In genomic region chr16:20898938-20899502, GRCh38 we compare ENCODE assay signal across 8 cellular contexts. TPM values are rescaled to one million over a fixed set of nuclear protein-coding genes. Genes with fewer than 3 reads are reported as not detected.
DNase-seq lines count a peak whose midpoint lies in the region; ATAC-seq, FAIRE-seq and TF ChIP-seq lines count a peak whose summit lies in the region.

No MANE protein-coding gene starts in this region.

- 74% methylated on average over 8 of the region's 8 CpGs for WGBS in thymus

- no peaks in the 10 kb centered on the region for H3K27me3 ChIP-seq in thymus (ENCODE audit: control insufficient read depth, insufficient read depth)

- H3K4me3 ChIP-seq in kidney (ENCODE audit: low read length in 2 of 2) (peak overlapping the region; percentile 81 to 83), thymus (ENCODE audit: low read length) (peak overlapping the region; percentile 92)

- no peak for TF ChIP-seq CTCF in kidney (IDR thresholded peaks at IDR 0.05; ENCODE audit: borderline replicate concordance, extremely low read depth, insufficient read depth)

- intact Hi-C loops in kidney (cut with DNase I) = no loop called here

- DNase-seq in activated CD4-positive, alpha-beta T cell treated with anti-CD3 and anti-CD28 coated beads, Interleukin-2, amount 10 ng/mL, durations not matched to agents 7 days and 5 days = no peak
- no peak for DNase-seq in activated CD4-positive, alpha-beta T cell treated with anti-CD3 and anti-CD28 coated beads for 1 hour
- DNase-seq in amniotic epithelial cell (ENCODE audit: low read depth) (peak; percentile 88), kidney (no peak)
- DNase-seq in activated CD8-positive, alpha-beta memory T cell treated with anti-CD3 and anti-CD28 coated beads, Interleukin-2, amount 50 U/mL, for 4 hours = no peak
- DNase-seq in stimulated activated CD4-positive, alpha-beta T cell treated with anti-CD3 and anti-CD28 coated beads, Interleukin-4, amount 100 ng/mL, for 24 hours = no peak

- peak overlapping the region; percentile 99 for H3K27ac Mint-ChIP-seq in activated CD4-positive, alpha-beta T cell treated with anti-CD3 and anti-CD28 coated beads, Interleukin-2, amount 10 ng/mL, durations not matched to agents 7 days and 5 days

- FAIRE-seq in kidney (lab: Jason Lieb, UNC) = no peak

- peak overlapping the region; percentile 81 to 90 for H3K9ac ChIP-seq in kidney (ENCODE audit: low read length in 2 of 2)

- H3K27me3 Mint-ChIP-seq in activated CD4-positive, alpha-beta T cell treated with anti-CD3 and anti-CD28 coated beads, Interleukin-2, amount 10 ng/mL, durations not matched to agents 7 days and 5 days = no peaks in the 10 kb centered on the region

- H3K36me3 ChIP-seq in kidney (ENCODE audit: control insufficient read depth in 1 of 2, insufficient read depth in 2 of 2, low read length in 2 of 2) (no peaks in the 10 kb centered on the region), thymus (ENCODE audit: control insufficient read depth, insufficient read depth) (no peaks in the 10 kb centered on the region)

- CTCF ChIA-PET in activated CD4-positive, alpha-beta T cell treated with anti-CD3 and anti-CD28 coated beads, Interleukin-2, amount 10 ng/mL, durations not matched to agents 7 days and 5 days (lab: Charles Lee) = interaction anchor here (0.6 to 1.6 kb wide), 4 partner anchors 11 to 1537 kb away, joined by 3 to 7 read pairs (median 4); no protein-coding TSS in a partner anchor

- no peak for ATAC-seq in GM18873 (IDR thresholded peaks at IDR 0.05; ENCODE audit: low FRiP score, unreplicated experiment)

- H3K9me3 ChIP-seq in kidney (ENCODE audit: control insufficient read depth in 1 of 2, low read length in 2 of 2) (no peaks in the 10 kb centered on the region), thymus (ENCODE audit: control insufficient read depth) (no peaks in the 10 kb centered on the region)

- H3K27ac ChIP-seq in kidney (ENCODE audit: low read depth in 2 of 2, low read length in 2 of 2) (peak overlapping the region; percentile 88 to 96), thymus (ENCODE audit: low read depth) (no peak overlapping the region)

- H3K4me3 Mint-ChIP-seq in activated CD4-positive, alpha-beta T cell treated with anti-CD3 and anti-CD28 coated beads, Interleukin-2, amount 10 ng/mL, durations not matched to agents 7 days and 5 days = peak overlapping the region; percentile 89

- peaks cover 38% of the 10 kb centered on the region for H3K36me3 Mint-ChIP-seq in activated CD4-positive, alpha-beta T cell treated with anti-CD3 and anti-CD28 coated beads, Interleukin-2, amount 10 ng/mL, durations not matched to agents 7 days and 5 days (ENCODE audit: low read depth)

- H3K4me1 ChIP-seq in kidney (ENCODE audit: control insufficient read depth in 1 of 2, insufficient read depth in 1 of 2, low read depth in 1 of 2, low read length in 2 of 2) = peaks cover 9 to 22% of the 10 kb centered on the region in 2 donors
- peaks cover 19% of the 10 kb centered on the region for H3K4me1 ChIP-seq in thymus (ENCODE audit: control insufficient read depth, insufficient read depth, low read length)

- no peaks in the 10 kb centered on the region for H3K9me3 Mint-ChIP-seq in activated CD4-positive, alpha-beta T cell treated with anti-CD3 and anti-CD28 coated beads, Interleukin-2, amount 10 ng/mL, durations not matched to agents 7 days and 5 days

- H3K4me1 Mint-ChIP-seq in activated CD4-positive, alpha-beta T cell treated with anti-CD3 and anti-CD28 coated beads, Interleukin-2, amount 10 ng/mL, durations not matched to agents 7 days and 5 days = peaks cover 61% of the 10 kb centered on the region

- POLR2A ChIA-PET in activated CD4-positive, alpha-beta T cell treated with anti-CD3 and anti-CD28 coated beads, Interleukin-2, amount 10 ng/mL, durations not matched to agents 7 days and 5 days (lab: Charles Lee) = interaction anchor here (1.0 kb wide), 1 partner anchor 24 kb away, joined by 7 read pairs; no protein-coding TSS in a partner anchor

RNA-seq across cellular contexts. Expression of gene DCUN1D3, which starts 1.1 kb away (rescaled TPM):
- 10 to 100 TPM in 1 of 2 experiments, 1 to 10 TPM in 1; 9.9 to 10.8 TPM for total RNA-seq in activated CD4-positive, alpha-beta T cell treated with anti-CD3 and anti-CD28 coated beads, Interleukin-2, amount 10 ng/mL, durations not matched to agents 7 days and 5 days
- 16.3 TPM for total RNA-seq in kidney
- polyA plus RNA-seq in kidney (ENCODE audit: insufficient read depth, low read depth, low replicate concordance) (3.5 TPM), thymus (3.4 TPM)

RNA-seq across cellular contexts. Expression of gene LYRM1, which starts 1.6 kb away (rescaled TPM):
- 10 to 100 TPM; 21.7 to 26.7 TPM for total RNA-seq in activated CD4-positive, alpha-beta T cell treated with anti-CD3 and anti-CD28 coated beads, Interleukin-2, amount 10 ng/mL, durations not matched to agents 7 days and 5 days
- total RNA-seq in kidney = 31.7 TPM
- polyA plus RNA-seq in kidney (ENCODE audit: insufficient read depth, low read depth, low replicate concordance) (61.5 TPM), thymus (53.3 TPM)
